ENCODE assay signal across 7 cellular contexts in the genomic region with DNA sequence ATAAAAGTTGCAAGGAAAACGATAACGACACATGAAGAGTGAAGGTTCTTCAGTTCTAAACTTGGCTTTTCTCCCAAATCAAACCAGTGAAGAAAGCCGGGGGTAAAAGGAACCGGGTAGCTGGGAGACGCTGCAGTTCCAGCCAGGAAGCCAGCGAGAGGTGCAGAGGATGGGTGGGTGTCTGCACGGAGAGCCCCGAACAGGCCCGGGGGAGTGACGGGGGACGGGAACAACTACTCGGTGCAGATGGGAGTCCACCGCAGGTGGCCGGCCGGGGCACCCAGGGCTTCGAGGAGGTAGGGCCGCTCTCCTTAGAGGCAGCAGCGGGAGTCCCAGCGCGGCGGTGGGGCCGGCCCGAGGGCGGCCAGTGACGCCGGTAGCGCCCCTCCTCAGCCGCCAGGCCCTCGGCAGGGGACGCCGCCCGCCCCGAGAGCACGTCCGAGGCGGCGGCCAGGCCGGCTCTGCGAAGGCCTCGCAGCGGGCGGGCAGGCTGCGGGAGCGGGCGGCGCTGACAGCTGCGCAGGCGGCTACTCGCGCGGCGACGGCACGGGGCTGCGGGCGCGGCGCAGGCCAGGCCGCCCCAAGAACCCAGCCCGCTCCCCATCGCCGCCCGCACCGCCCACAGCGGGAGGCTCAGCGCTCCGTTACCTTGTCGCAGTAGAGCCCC. TPM values are rescaled to one million over a fixed set of nuclear protein-coding genes. Genes with fewer than 3 reads are reported as not detected.
DNase-seq lines count a peak whose midpoint lies in the region; ATAC-seq and TF ChIP-seq lines count a peak whose summit lies in the region.

No MANE protein-coding gene starts in this region.

- peaks cover 60% of the 10 kb centered on the region for H3K4me1 Mint-ChIP-seq in activated CD4-positive, alpha-beta memory T cell treated with anti-CD3 and anti-CD28 coated beads for 36 hours (ENCODE audit: low read depth)
- peaks cover 86% of the 10 kb centered on the region for H3K4me1 Mint-ChIP-seq in stimulated activated naive CD8-positive, alpha-beta T cell treated with anti-CD3 and anti-CD28 coated beads, Interleukin-15, Interleukin-2, amounts not matched to agents 100 ng/mL and 50 ng/mL, for 24 hours (ENCODE audit: low read depth)

- H3K4me1 ChIP-seq in Loucy (ENCODE audit: insufficient read depth, low read length, poor library complexity, severe bottlenecking) (peaks cover 56% of the 10 kb centered on the region), muscle layer of duodenum (ENCODE audit: control insufficient read depth in 1 of 2, insufficient read depth in 2 of 2, low read length in 2 of 2) (peaks cover 23 to 32% of the 10 kb centered on the region in 2 donors)

- peaks cover 37% of the 10 kb centered on the region for H4K20me1 ChIP-seq in Loucy (ENCODE audit: insufficient read depth, low read length, poor library complexity, severe bottlenecking)

- TF ChIP-seq CTCF in Loucy (conservative IDR thresholded peaks at IDR 0.05; ENCODE audit: low read length) (no peak), epithelial cell of proximal tubule (conservative IDR thresholded peaks at IDR 0.05; ENCODE audit: low read depth, low read length) (no peak)

- peak; percentile 31 for ATAC-seq in GM18499 (IDR thresholded peaks at IDR 0.05; ENCODE audit: insufficient read depth, unreplicated experiment)

- H3K79me2 ChIP-seq in Loucy (ENCODE audit: insufficient read depth, low read length), result peaks cover 62% of the 10 kb centered on the region

- peaks cover 10% of the 10 kb centered on the region for H3K36me3 Mint-ChIP-seq in activated CD4-positive, alpha-beta memory T cell treated with anti-CD3 and anti-CD28 coated beads for 36 hours
- H3K36me3 Mint-ChIP-seq in stimulated activated naive CD8-positive, alpha-beta T cell treated with anti-CD3 and anti-CD28 coated beads, Interleukin-15, Interleukin-2, amounts not matched to agents 100 ng/mL and 50 ng/mL, for 24 hours (ENCODE audit: low read depth), result peaks cover 4% of the 10 kb centered on the region

- H3K27ac Mint-ChIP-seq in activated CD4-positive, alpha-beta memory T cell treated with anti-CD3 and anti-CD28 coated beads for 36 hours, result peak overlapping the region; percentile 94
- H3K27ac Mint-ChIP-seq in stimulated activated naive CD8-positive, alpha-beta T cell treated with anti-CD3 and anti-CD28 coated beads, Interleukin-15, Interleukin-2, amounts not matched to agents 100 ng/mL and 50 ng/mL, for 24 hours, result peak overlapping the region; percentile 96

- H3K27me3 ChIP-seq in Loucy (ENCODE audit: insufficient read depth, low read length, poor library complexity, severe bottlenecking) (no peaks in the 10 kb centered on the region), muscle layer of duodenum (ENCODE audit: low read depth, low read length) (no peaks in the 10 kb centered on the region)

- no peaks in the 10 kb centered on the region for H3K9me2 ChIP-seq in Loucy (replicated peaks; ENCODE audit: low read depth, low read length)

- H3K4me3 Mint-ChIP-seq in activated CD4-positive, alpha-beta memory T cell treated with anti-CD3 and anti-CD28 coated beads for 36 hours, result peak overlapping the region; percentile 93
- peak overlapping the region; percentile 90 for H3K4me3 Mint-ChIP-seq in stimulated activated naive CD8-positive, alpha-beta T cell treated with anti-CD3 and anti-CD28 coated beads, Interleukin-15, Interleukin-2, amounts not matched to agents 100 ng/mL and 50 ng/mL, for 24 hours

- CTCF ChIA-PET in activated CD4-positive, alpha-beta memory T cell treated with anti-CD3 and anti-CD28 coated beads for 36 hours (lab: Charles Lee), result interaction anchor here (0.7 to 1.6 kb wide), 12 partner anchors 9 to 654 kb away, joined by 3 to 4 read pairs (median 3); partner anchors contain the start of gene FAM200B

- H3K4me2 ChIP-seq in Loucy (ENCODE audit: low read depth, low read length, poor library complexity, severe bottlenecking), result peak overlapping the region; percentile 93

- peak; percentile 24 for DNase-seq in HCEC 1CT
- peak; percentile 54 for DNase-seq in activated CD4-positive, alpha-beta memory T cell treated with anti-CD3 and anti-CD28 coated beads for 36 hours
- no peak for DNase-seq in epithelial cell of proximal tubule (ENCODE audit: low read depth)

- peak overlapping the region; percentile 93 for H3K27ac ChIP-seq in muscle layer of duodenum (ENCODE audit: low read length)

- H3K9me3 Mint-ChIP-seq in activated CD4-positive, alpha-beta memory T cell treated with anti-CD3 and anti-CD28 coated beads for 36 hours, result no peaks in the 10 kb centered on the region
- no peaks in the 10 kb centered on the region for H3K9me3 Mint-ChIP-seq in stimulated activated naive CD8-positive, alpha-beta T cell treated with anti-CD3 and anti-CD28 coated beads, Interleukin-15, Interleukin-2, amounts not matched to agents 100 ng/mL and 50 ng/mL, for 24 hours

- H3F3A ChIP-seq in Loucy (ENCODE audit: low read depth), result 0 out of 2 replicates have a peak, but pooled peaks cover 4% of the 10 kb centered on the region

- H3K9me3 ChIP-seq in Loucy (ENCODE audit: insufficient read depth, low read depth, low read length) (no peaks in the 10 kb centered on the region), muscle layer of duodenum (ENCODE audit: control insufficient read depth in 1 of 2, low read length in 2 of 2) (no peaks in the 10 kb centered on the region)

- intact Hi-C loops in activated CD4-positive, alpha-beta memory T cell treated with anti-CD3 and anti-CD28 coated beads for 36 hours (cut with micrococcal nuclease), result loop anchor here (1.0 to 10.0 kb wide), 10 partner anchors 27 to 2000 kb away; partner anchors contain the start of genes CD38, CPEB2, FAM200B and TAPT1

- H3K4me3 ChIP-seq in Loucy (ENCODE audit: low read length, poor library complexity, severe bottlenecking) (peak overlapping the region; percentile 77), epithelial cell of proximal tubule (ENCODE audit: low read depth, low read length) (peak overlapping the region; percentile 74), muscle layer of duodenum (ENCODE audit: low read depth in 1 of 2, low read length in 2 of 2) (peak overlapping the region; percentile 85 to 87)

- H3K27me3 Mint-ChIP-seq in activated CD4-positive, alpha-beta memory T cell treated with anti-CD3 and anti-CD28 coated beads for 36 hours, result no peaks in the 10 kb centered on the region
- H3K27me3 Mint-ChIP-seq in stimulated activated naive CD8-positive, alpha-beta T cell treated with anti-CD3 and anti-CD28 coated beads, Interleukin-15, Interleukin-2, amounts not matched to agents 100 ng/mL and 50 ng/mL, for 24 hours, result no peaks in the 10 kb centered on the region

- H3K9ac ChIP-seq in Loucy (ENCODE audit: low read depth, low read length, poor library complexity, severe bottlenecking), result peak overlapping the region; percentile 100

- H2AFZ ChIP-seq in Loucy (ENCODE audit: low read length), result peak overlapping the region; percentile 57; the same call in 1 of the 2 replicates

- no peaks in the 10 kb centered on the region for H3K36me3 ChIP-seq in Loucy (ENCODE audit: insufficient read depth, low read length)
- peaks cover 0 to 5% of the 10 kb centered on the region in 2 donors for H3K36me3 ChIP-seq in muscle layer of duodenum (ENCODE audit: control insufficient read depth in 1 of 2, insufficient read depth in 2 of 2, low read length in 2 of 2)

- POLR2A ChIA-PET in activated CD4-positive, alpha-beta memory T cell treated with anti-CD3 and anti-CD28 coated beads for 36 hours (lab: Charles Lee), result interaction anchor here (0.9 to 2.4 kb wide), 4 partner anchors 10 to 102 kb away, joined by 3 to 12 read pairs (median 4); partner anchors contain the start of gene FAM200B

RNA-seq across cellular contexts. Expression of gene FBXL5, which starts 0.5 kb away (rescaled TPM):
- 10 to 100 TPM; 26.5 to 30.4 TPM for total RNA-seq in activated CD4-positive, alpha-beta memory T cell treated with anti-CD3 and anti-CD28 coated beads for 36 hours
- total RNA-seq in epithelial cell of proximal tubule, result 64.1 and 117 TPM in 2 replicates

RNA-seq across cellular contexts. Expression of gene FAM200B, which starts 26.9 kb away (rescaled TPM):
- total RNA-seq in activated CD4-positive, alpha-beta memory T cell treated with anti-CD3 and anti-CD28 coated beads for 36 hours, result 1 to 10 TPM; 8.3 to 8.9 TPM
- total RNA-seq in epithelial cell of proximal tubule, result 28.5 and 37.5 TPM in 2 replicates

RNA-seq across cellular contexts. Expression of gene BST1, which starts 48.2 kb away (rescaled TPM):
- under 1 TPM; 0.19 to 0.67 TPM for total RNA-seq in activated CD4-positive, alpha-beta memory T cell treated with anti-CD3 and anti-CD28 coated beads for 36 hours
- total RNA-seq in epithelial cell of proximal tubule, result 13.0 and 21.7 TPM in 2 replicates
